20 cellular contexts compared by ENCODE assay signal in the genomic region with DNA sequence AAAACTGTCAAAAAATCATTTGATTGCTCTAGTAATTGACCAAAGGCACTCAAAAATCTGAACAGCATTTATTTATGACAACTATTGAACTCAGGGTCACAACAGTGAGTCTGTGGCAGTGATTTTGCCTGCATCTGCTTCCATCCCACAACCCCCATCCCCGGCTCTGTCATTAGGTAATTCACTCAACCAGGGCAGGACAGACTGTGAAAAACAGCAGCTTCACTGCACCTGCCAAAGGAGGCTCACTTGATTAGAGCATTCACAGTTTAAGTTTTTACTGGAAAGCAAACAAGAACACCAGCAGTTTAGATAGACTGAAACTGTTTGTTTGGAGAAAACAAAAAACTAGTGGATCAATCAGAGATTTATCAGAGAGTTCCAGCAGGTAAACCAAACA. TPM values are rescaled to one million over a fixed set of nuclear protein-coding genes. Genes with fewer than 3 reads are reported as not detected.
DNase-seq lines count a peak whose midpoint lies in the region; ATAC-seq, FAIRE-seq and TF ChIP-seq lines count a peak whose summit lies in the region.
"Had no signal": no experiment of that assay in that cellular context is flagged by ENCODE, and none has a peak within 500 bp of the region (broad histone marks: within the 10 kb centered on the region; RNA-seq: fewer than 3 reads in every experiment).

No MANE protein-coding gene starts in this region.

- H4K20me1 ChIP-seq in OCI-LY3 (ENCODE audit: insufficient read depth, low read length), result peaks cover 50% of the 10 kb centered on the region

- no TSS peak for BruUV-seq in Calu3 (replicated peaks; lab: Mats Ljungman, UMichigan)

- H3K27ac Mint-ChIP-seq in Calu3 (ENCODE audit: unreplicated experiment), result peak overlapping the region; percentile 15
- H3K27ac Mint-ChIP-seq: CD4-positive, alpha-beta T cell; HFFc6 had no signal

- no peaks in the 10 kb centered on the region for H3K27me3 Mint-ChIP-seq in Calu3 (ENCODE audit: unreplicated experiment)

- TF ChIP-seq CTCF in Calu3 (IDR thresholded peaks at IDR 0.05; ENCODE audit: unreplicated experiment) (no peak), OCI-LY3 (IDR thresholded peaks at IDR 0.05; ENCODE audit: low read depth, low read length) (no peak), pancreas (IDR thresholded peaks at IDR 0.05) (no peak)

- no peak overlapping the region for H2AFZ ChIP-seq in OCI-LY3 (ENCODE audit: low read depth, low read length)

- peak overlapping the region; percentile 38 for H3K4me3 Mint-ChIP-seq in Calu3 (ENCODE audit: low read depth, unreplicated experiment)
- H3K4me3 Mint-ChIP-seq: CD4-positive, alpha-beta T cell; HFFc6 had no signal

- H3K27ac ChIP-seq in OCI-LY3 (ENCODE audit: low read length), result no peak overlapping the region
- peak overlapping the region in 2 of 4 donors; percentile 50 to 51 for H3K27ac ChIP-seq in pancreas

- CTCF ChIA-PET in Calu3 (lab: Charles Lee), result no interaction called here

- H3K4me2 ChIP-seq in OCI-LY3 (ENCODE audit: low read length), result peak overlapping the region; percentile 20

- no peak overlapping the region for H3K9ac ChIP-seq in OCI-LY3 (ENCODE audit: low read length)

- H3K4me1 Mint-ChIP-seq in Calu3 (ENCODE audit: low read depth, unreplicated experiment), result peaks cover 37% of the 10 kb centered on the region

- no peaks in the 10 kb centered on the region for H3K9me3 Mint-ChIP-seq in Calu3 (ENCODE audit: low read depth, unreplicated experiment)
- H3K9me3 Mint-ChIP-seq: CD4-positive, alpha-beta T cell; HFFc6 had no signal

- H3K4me3 ChIP-seq in OCI-LY3 (ENCODE audit: low read length), result no peak overlapping the region
- no peak overlapping the region for H3K4me3 ChIP-seq in pancreas

- no peak for FAIRE-seq in pancreas (lab: Jason Lieb, UNC)
- FAIRE-seq: A204.1, G401.6, H54 had no signal

- ATAC-seq in pancreas (peak; percentile 71 to 86 (median 73)), HG03442 (IDR thresholded peaks at IDR 0.05; ENCODE audit: unreplicated experiment) (no peak)

- H3K79me2 ChIP-seq in OCI-LY3 (ENCODE audit: low read length), result peaks cover 100% of the 10 kb centered on the region

- no peaks in the 10 kb centered on the region for H3K36me3 Mint-ChIP-seq in Calu3 (ENCODE audit: insufficient read depth, unreplicated experiment)

- no peaks in the 10 kb centered on the region for H3K27me3 ChIP-seq in OCI-LY3 (ENCODE audit: low read depth, low read length)
- no peaks in the 10 kb centered on the region for H3K27me3 ChIP-seq in pancreas

- H3K4me1 ChIP-seq in OCI-LY3 (ENCODE audit: low read length) (peaks cover 44% of the 10 kb centered on the region), pancreas (peaks cover 6 to 17% (median 13%) of the 10 kb centered on the region in 3 donors)

- H3K9me3 ChIP-seq in OCI-LY3 (ENCODE audit: insufficient read depth, low read length) (no peaks in the 10 kb centered on the region), pancreas (no peaks in the 10 kb centered on the region)

- intact Hi-C loops in Calu3 (cut with micrococcal nuclease; ENCODE audit: unreplicated experiment) (no loop called here), pancreas (cut with DNase I) (no loop called here)

- 26 to 29% methylated on average over 1 of the region's 1 CpG for WGBS in pancreas, 2 donors

- DNase-seq in NCI-H2107 treated with DMSO at 0.1 percent for 48 hours (lab: John Stamatoyannopoulos, UW; ENCODE audit: unreplicated experiment) (peak; percentile 43), NCI-H2107 (lab: John Stamatoyannopoulos, UW) (no peak), Calu3 (no peak), pancreas (peak in 3 of 6 donors; percentile 20 to 52 (median 39)), retina (no peak)
- DNase-seq: CD4-positive, alpha-beta T cell; HFFc6; KG1; NCI-H1436; NCI-H226; NCI-H524; NK-92 treated with Interleukin-12 subunit alpha and Interleukin-12 subunit beta, amount 100 ng/mL, for 24 hours; OCI-M1; SHP77 treated with DMSO at 0.1 percent for 48 hours; T-helper 1 cell had no signal

- H3K36me3 ChIP-seq in OCI-LY3 (replicated peaks; ENCODE audit: low read depth, low read length) (peaks cover 34% of the 10 kb centered on the region), pancreas (no peaks in the 10 kb centered on the region)

RNA-seq across cellular contexts. Expression of gene NRCAM, which starts 22.2 kb away (rescaled TPM):
- total RNA-seq in Calu3 (2022) (11.1 and 15.0 TPM in 2 replicates), pancreas (10 to 100 TPM; 28.4 to 53.6 (median 41.5) TPM)
- polyA plus RNA-seq in pancreas, result 10 to 100 TPM; 14.1 to 31.2 TPM
